22 cellular contexts compared by ENCODE assay signal in the genomic region with DNA sequence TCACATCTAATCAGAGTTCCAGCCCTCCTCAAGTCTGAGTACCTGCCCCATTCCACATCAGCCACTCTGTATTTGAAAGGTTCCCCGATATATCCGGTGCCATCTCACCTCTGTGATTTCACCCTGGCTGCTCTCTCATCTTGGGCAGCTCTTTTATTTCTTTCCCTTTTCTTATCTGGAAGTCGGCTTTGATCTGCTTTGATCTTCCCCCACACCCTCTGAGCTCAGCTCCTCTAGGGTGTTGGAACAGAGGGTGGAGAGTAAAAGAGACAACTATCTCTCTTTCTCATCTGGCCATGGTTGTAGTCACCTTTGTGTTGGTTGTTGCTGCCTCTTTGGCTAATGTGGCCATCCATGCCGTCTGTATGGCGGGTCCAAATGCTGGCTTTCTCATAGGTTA.
"Had no signal": no experiment of that assay in that cellular context is flagged by ENCODE, and none has a peak within 500 bp of the region (broad histone marks: within the 10 kb centered on the region; RNA-seq: fewer than 3 reads in every experiment).

No MANE protein-coding gene starts in this region.

- H3K4me1 Mint-ChIP-seq: neural progenitor cell; stimulated activated effector memory CD8-positive, alpha-beta T cell treated with anti-CD3 and anti-CD28 coated beads, Interleukin-12 subunit alpha, Interleukin-12 subunit beta, amount 100 ng/mL, for 72 hours had no signal

- H3K4me3 Mint-ChIP-seq: immature natural killer cell; natural killer cell; nephron progenitor cell; neural progenitor cell; stimulated activated effector memory CD8-positive, alpha-beta T cell treated with anti-CD3 and anti-CD28 coated beads, Interleukin-12 subunit alpha, Interleukin-12 subunit beta, amount 100 ng/mL, for 72 hours; stimulated activated naive CD8-positive, alpha-beta T cell treated with anti-CD3 and anti-CD28 coated beads, Interleukin-15, Interleukin-2, amounts not matched to agents 100 ng/mL and 50 ng/mL, for 24 hours; type B pancreatic cell had no signal

- H3K36me3 Mint-ChIP-seq: immature natural killer cell; natural killer cell; neural progenitor cell; stimulated activated effector memory CD8-positive, alpha-beta T cell treated with anti-CD3 and anti-CD28 coated beads, Interleukin-12 subunit alpha, Interleukin-12 subunit beta, amount 100 ng/mL, for 72 hours; type B pancreatic cell had no signal

- ATAC-seq: left colon; left lung; lower lobe of right lung; natural killer cell; psoas muscle; right lobe of liver; stimulated activated effector memory CD8-positive, alpha-beta T cell treated with anti-CD3 and anti-CD28 coated beads, Interleukin-12 subunit alpha, Interleukin-12 subunit beta, amount 100 ng/mL, for 72 hours had no signal

- H3K27ac Mint-ChIP-seq: immature natural killer cell; natural killer cell; nephron progenitor cell; neural progenitor cell; stimulated activated effector memory CD8-positive, alpha-beta T cell treated with anti-CD3 and anti-CD28 coated beads, Interleukin-12 subunit alpha, Interleukin-12 subunit beta, amount 100 ng/mL, for 72 hours; stimulated activated naive CD8-positive, alpha-beta T cell treated with anti-CD3 and anti-CD28 coated beads, Interleukin-15, Interleukin-2, amounts not matched to agents 100 ng/mL and 50 ng/mL, for 24 hours; type B pancreatic cell had no signal

- H3K9me3 Mint-ChIP-seq: natural killer cell; nephron progenitor cell; neural progenitor cell; stimulated activated effector memory CD8-positive, alpha-beta T cell treated with anti-CD3 and anti-CD28 coated beads, Interleukin-12 subunit alpha, Interleukin-12 subunit beta, amount 100 ng/mL, for 72 hours; stimulated activated naive CD8-positive, alpha-beta T cell treated with anti-CD3 and anti-CD28 coated beads, Interleukin-15, Interleukin-2, amounts not matched to agents 100 ng/mL and 50 ng/mL, for 24 hours; type B pancreatic cell had no signal

- H3K27me3 Mint-ChIP-seq: stimulated activated naive CD8-positive, alpha-beta T cell treated with anti-CD3 and anti-CD28 coated beads, Interleukin-15, Interleukin-2, amounts not matched to agents 100 ng/mL and 50 ng/mL, for 24 hours had no signal

- DNase-seq: hypothalamus; kidney; left colon; left lung; lower lobe of right lung; mammary epithelial cell; mesenchymal stem cell; natural killer cell; nephron progenitor cell; occipital lobe; psoas muscle; right lobe of liver; stimulated activated CD4-positive, alpha-beta T cell treated with anti-CD3 and anti-CD28 coated beads, Interleukin-2, amount 100 ng/mL, for 24 hours; stimulated activated CD4-positive, alpha-beta T cell treated with anti-CD3 and anti-CD28 coated beads, Interleukin-4, amount 100 ng/mL, for 24 hours; stimulated activated naive CD4-positive, alpha-beta T cell; substantia nigra; uterus had no signal
